ENCODE assay signal across 2 cellular contexts in the genomic region with DNA sequence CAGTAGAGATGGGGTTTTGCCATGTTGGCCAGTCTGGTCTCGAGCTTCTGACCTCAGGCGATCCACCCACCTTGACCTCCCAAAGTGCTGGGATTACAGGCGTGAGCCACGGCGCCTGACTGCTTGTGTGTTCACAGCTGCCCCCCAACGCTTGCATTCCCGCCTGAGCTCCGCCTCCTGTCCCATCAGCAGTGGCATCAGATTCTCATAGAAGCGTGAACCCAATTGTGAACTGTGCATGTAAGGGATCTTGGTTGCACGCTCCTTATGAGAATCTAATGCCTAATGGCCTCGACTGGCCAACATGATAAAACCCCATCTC.
TF ChIP-seq lines count a peak whose summit lies in the region.

No MANE protein-coding gene starts in this region.

TF ChIP-seq in IMR-90, 13 proteins besides CTCF, POLR2A, EP300 and RAD21:
- TF ChIP-seq SMC3 (IDR thresholded peaks at IDR 0.05; ENCODE audit: low read depth, low read length): no peak
- no peak for TF ChIP-seq FOS (IDR thresholded peaks at IDR 0.05; ENCODE audit: low read depth, low read length)
- TF ChIP-seq MAFK (IDR thresholded peaks at IDR 0.05; ENCODE audit: low read depth, low read length): no peak
- no peak for TF ChIP-seq RCOR1 (IDR thresholded peaks at IDR 0.05; ENCODE audit: insufficient replicate concordance, low read length)
- no peak for TF ChIP-seq CEBPB (IDR thresholded peaks at IDR 0.05; ENCODE audit: low read depth, low read length)
- TF ChIP-seq MXI1 (IDR thresholded peaks at IDR 0.05; ENCODE audit: borderline replicate concordance, low read depth, low read length): no peak
- no peak for TF ChIP-seq RFX5 (IDR thresholded peaks at IDR 0.05; ENCODE audit: low read depth, low read length)
- no peak for TF ChIP-seq CHD1 (IDR thresholded peaks at IDR 0.05; ENCODE audit: low read depth, low read length)
- no peak for TF ChIP-seq NFE2L2 (IDR thresholded peaks at IDR 0.05; ENCODE audit: low read depth, low read length)
- TF ChIP-seq BHLHE40 (IDR thresholded peaks at IDR 0.05; ENCODE audit: low read depth, low read length): no peak
- no peak for TF ChIP-seq USF2 (IDR thresholded peaks at IDR 0.05; ENCODE audit: low read depth, low read length)
- no peak for TF ChIP-seq MAZ (IDR thresholded peaks at IDR 0.05; ENCODE audit: borderline replicate concordance, low read depth, low read length)
- TF ChIP-seq ELK1 (IDR thresholded peaks at IDR 0.05; ENCODE audit: borderline replicate concordance, low read depth, low read length): no peak
TF ChIP-seq in IMR-90: peak in this region for 0.

TF ChIP-seq in endothelial cell of umbilical vein, 7 proteins besides CTCF, POLR2A, EP300 and RAD21:
- TF ChIP-seq FOS (IDR thresholded peaks at IDR 0.05; ENCODE audit: borderline replicate concordance, insufficient read depth, low read length) (no peak), MYC (IDR thresholded peaks at IDR 0.05; ENCODE audit: low read depth, low read length) (no peak), EZH2 (IDR thresholded peaks at IDR 0.05; ENCODE audit: borderline replicate concordance, low read depth, low read length, severe bottlenecking) (no peak), JUN (IDR thresholded peaks at IDR 0.05; ENCODE audit: borderline replicate concordance, insufficient read depth, insufficient read length, low read depth) (no peak), GATA2 (IDR thresholded peaks at IDR 0.05; ENCODE audit: insufficient read depth, insufficient read length, low read depth, low read length) (no peak), MAX (IDR thresholded peaks at IDR 0.05; ENCODE audit: insufficient read depth, insufficient read length) (no peak)
